Comparison of ENCODE assay signal across 8 cellular contexts in genomic region chr19:52889076-52889475, GRCh38.
"Had no signal": no experiment of that assay in that cellular context is flagged by ENCODE, and none has a peak within 500 bp of the region (broad histone marks: within the 10 kb centered on the region; RNA-seq: fewer than 3 reads in every experiment).

No MANE protein-coding gene starts in this region.

- H3K9me3 ChIP-seq: HAP-1 had no signal

- ATAC-seq: HCT116, K562 had no signal

- H3K4me3 Mint-ChIP-seq: HFFc6 had no signal

- H3K4me1 ChIP-seq: HAP-1 had no signal

- DNase-seq: GOT3, H7, HFFc6, IMR-90, KG1 had no signal

- H3K4me3 ChIP-seq: HAP-1, K562 had no signal

- H3K27ac Mint-ChIP-seq: HFFc6 had no signal

- H3K36me3 ChIP-seq: HAP-1 had no signal
